In genomic region chr18:50665519-50665918, GRCh38 we compare ENCODE assay signal across 15 cellular contexts.
"Had no signal": no experiment of that assay in that cellular context is flagged by ENCODE, and none has a peak within 500 bp of the region (broad histone marks: within the 10 kb centered on the region; RNA-seq: fewer than 3 reads in every experiment).

No MANE protein-coding gene starts in this region.

- ATAC-seq: lower lobe of right lung; stimulated activated memory B cell treated with anti-CD40 and anti-IgM and Interleukin-4, amounts not matched to agents 10 μg/mL and 1 μg/mL and 100 μg/mL, for 72 hours had no signal

- H3K4me3 Mint-ChIP-seq: activated CD4-positive, alpha-beta T cell treated with anti-CD3 and anti-CD28 coated beads, Interleukin-2, amount 10 ng/mL, durations not matched to agents 7 days and 5 days; activated naive CD8-positive, alpha-beta T cell treated with anti-CD3 and anti-CD28 coated beads for 36 hours; mesothelial cell of epicardium; stimulated activated memory B cell treated with anti-CD40 and anti-IgM and Interleukin-4, amounts not matched to agents 10 μg/mL and 1 μg/mL and 100 μg/mL, for 72 hours had no signal

- H3K27ac ChIP-seq: breast epithelium, colonic mucosa, esophagus squamous epithelium, lower lobe of right lung, vagina had no signal

- H3K27ac Mint-ChIP-seq: activated CD4-positive, alpha-beta T cell treated with anti-CD3 and anti-CD28 coated beads, Interleukin-2, amount 10 ng/mL, durations not matched to agents 7 days and 5 days; activated naive CD8-positive, alpha-beta T cell treated with anti-CD3 and anti-CD28 coated beads for 36 hours; mesothelial cell of epicardium; stimulated activated memory B cell treated with anti-CD40 and anti-IgM and Interleukin-4, amounts not matched to agents 10 μg/mL and 1 μg/mL and 100 μg/mL, for 72 hours had no signal

- H3K27me3 Mint-ChIP-seq: activated CD4-positive, alpha-beta T cell treated with anti-CD3 and anti-CD28 coated beads, Interleukin-2, amount 10 ng/mL, durations not matched to agents 7 days and 5 days; activated naive CD8-positive, alpha-beta T cell treated with anti-CD3 and anti-CD28 coated beads for 36 hours had no signal

- H3K36me3 ChIP-seq: breast epithelium, colonic mucosa, esophagus squamous epithelium, lower lobe of right lung, vagina had no signal

- H3K4me1 Mint-ChIP-seq: activated CD4-positive, alpha-beta T cell treated with anti-CD3 and anti-CD28 coated beads, Interleukin-2, amount 10 ng/mL, durations not matched to agents 7 days and 5 days; activated naive CD8-positive, alpha-beta T cell treated with anti-CD3 and anti-CD28 coated beads for 36 hours; mesothelial cell of epicardium; stimulated activated memory B cell treated with anti-CD40 and anti-IgM and Interleukin-4, amounts not matched to agents 10 μg/mL and 1 μg/mL and 100 μg/mL, for 72 hours had no signal

- H3K9me3 ChIP-seq: colonic mucosa, lower lobe of right lung, vagina had no signal

- H3K4me1 ChIP-seq: breast epithelium, colonic mucosa, esophagus squamous epithelium, lower lobe of right lung, vagina had no signal

- H3K36me3 Mint-ChIP-seq: activated naive CD8-positive, alpha-beta T cell treated with anti-CD3 and anti-CD28 coated beads for 36 hours; stimulated activated memory B cell treated with anti-CD40 and anti-IgM and Interleukin-4, amounts not matched to agents 10 μg/mL and 1 μg/mL and 100 μg/mL, for 72 hours had no signal

- DNase-seq: activated CD4-positive, alpha-beta T cell treated with anti-CD3 and anti-CD28 coated beads, Interleukin-2, amount 10 ng/mL, durations not matched to agents 7 days and 5 days; activated CD8-positive, alpha-beta memory T cell treated with anti-CD3 and anti-CD28 coated beads, Interleukin-2, amount 50 U/mL, for 48 hours; activated naive CD8-positive, alpha-beta T cell treated with anti-CD3 and anti-CD28 coated beads for 36 hours; anterior cingulate cortex; colonic mucosa; effector CD4-positive, alpha-beta T cell; esophagus squamous epithelium; kidney glomerular epithelial cell; lower lobe of right lung; stimulated activated CD4-positive, alpha-beta T cell treated with anti-CD3 and anti-CD28 coated beads, Interleukin-2, amount 100 ng/mL, for 48 hours; tibial artery had no signal

- H3K27me3 ChIP-seq: breast epithelium, colonic mucosa, esophagus squamous epithelium, tibial artery, vagina had no signal

- H3K4me3 ChIP-seq: breast epithelium, colonic mucosa, esophagus squamous epithelium, lower lobe of right lung, tibial artery, vagina had no signal
